1 cellular context compared by ENCODE assay signal in the genomic region with DNA sequence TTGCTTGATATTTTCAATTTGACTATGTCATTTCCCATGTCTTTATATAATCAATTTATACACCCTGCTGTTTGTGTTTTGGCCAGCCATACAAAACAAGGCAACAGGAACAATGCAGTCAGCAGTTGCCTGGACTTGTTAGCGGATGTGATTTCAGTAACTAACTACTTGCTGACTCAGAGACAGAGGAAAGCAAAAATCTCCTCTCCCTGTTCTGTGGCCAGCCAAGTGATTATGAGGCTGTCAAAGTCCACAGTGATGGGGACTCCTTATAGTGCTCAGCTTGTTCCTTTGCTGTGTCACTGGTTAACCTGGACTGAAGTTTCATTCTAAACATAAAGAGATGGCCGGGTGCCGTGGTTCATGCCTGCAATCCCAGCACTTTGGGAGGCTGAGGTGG.
TF ChIP-seq lines count a peak whose summit lies in the region.

No MANE protein-coding gene starts in this region.

TF ChIP-seq in HepG2, 621 proteins besides CTCF, POLR2A, EP300 and RAD21 (continued from another document and continues in another):
- TF ChIP-seq, protein P1, sequence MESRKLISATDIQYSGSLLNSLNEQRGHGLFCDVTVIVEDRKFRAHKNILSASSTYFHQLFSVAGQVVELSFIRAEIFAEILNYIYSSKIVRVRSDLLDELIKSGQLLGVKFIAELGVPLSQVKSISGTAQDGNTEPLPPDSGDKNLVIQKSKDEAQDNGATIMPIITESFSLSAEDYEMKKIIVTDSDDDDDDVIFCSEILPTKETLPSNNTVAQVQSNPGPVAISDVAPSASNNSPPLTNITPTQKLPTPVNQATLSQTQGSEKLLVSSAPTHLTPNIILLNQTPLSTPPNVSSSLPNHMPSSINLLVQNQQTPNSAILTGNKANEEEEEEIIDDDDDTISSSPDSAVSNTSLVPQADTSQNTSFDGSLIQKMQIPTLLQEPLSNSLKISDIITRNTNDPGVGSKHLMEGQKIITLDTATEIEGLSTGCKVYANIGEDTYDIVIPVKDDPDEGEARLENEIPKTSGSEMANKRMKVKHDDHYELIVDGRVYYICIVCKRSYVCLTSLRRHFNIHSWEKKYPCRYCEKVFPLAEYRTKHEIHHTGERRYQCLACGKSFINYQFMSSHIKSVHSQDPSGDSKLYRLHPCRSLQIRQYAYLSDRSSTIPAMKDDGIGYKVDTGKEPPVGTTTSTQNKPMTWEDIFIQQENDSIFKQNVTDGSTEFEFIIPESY (CRISPR knock-in tag; IDR thresholded peaks at IDR 0.05), result peak; percentile 72; the same call in 1 of the 2 replicates
- TF ChIP-seq, protein P2, sequence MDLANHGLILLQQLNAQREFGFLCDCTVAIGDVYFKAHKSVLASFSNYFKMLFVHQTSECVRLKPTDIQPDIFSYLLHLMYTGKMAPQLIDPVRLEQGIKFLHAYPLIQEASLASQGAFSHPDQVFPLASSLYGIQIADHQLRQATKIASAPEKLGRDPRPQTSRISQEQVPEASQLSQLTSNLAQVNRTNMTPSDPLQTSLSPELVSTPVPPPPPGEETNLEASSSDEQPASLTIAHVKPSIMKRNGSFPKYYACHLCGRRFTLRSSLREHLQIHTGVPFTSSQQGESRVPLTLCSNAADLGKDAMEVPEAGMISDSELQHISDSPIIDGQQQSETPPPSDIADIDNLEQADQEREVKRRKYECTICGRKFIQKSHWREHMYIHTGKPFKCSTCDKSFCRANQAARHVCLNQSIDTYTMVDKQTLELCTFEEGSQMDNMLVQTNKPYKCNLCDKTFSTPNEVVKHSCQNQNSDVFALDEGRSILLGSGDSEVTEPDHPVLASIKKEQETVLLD (CRISPR knock-in tag; IDR thresholded peaks at IDR 0.05; ENCODE audit: low read depth), result no peak
- TF ChIP-seq HNF4A (CRISPR knock-in tag; IDR thresholded peaks at IDR 0.05) (peak; percentile 39; the same call in 1 of the 2 replicates), NPAS2 (CRISPR knock-in tag; IDR thresholded peaks at IDR 0.05; ENCODE audit: borderline replicate concordance) (no peak), ZNF678 (CRISPR knock-in tag; IDR thresholded peaks at IDR 0.05) (no peak), ZNF775 (CRISPR knock-in tag; IDR thresholded peaks at IDR 0.05; ENCODE audit: borderline replicate concordance) (no peak), ZSCAN21 (CRISPR knock-in tag; IDR thresholded peaks at IDR 0.05; ENCODE audit: borderline replicate concordance) (no peak), FOXA1 (IDR thresholded peaks at IDR 0.05) (no peak), FOXA1 (CRISPR knock-in tag; IDR thresholded peaks at IDR 0.05) (no peak), ZNF367 (CRISPR knock-in tag; IDR thresholded peaks at IDR 0.05; ENCODE audit: borderline replicate concordance) (no peak), RFX5 (IDR thresholded peaks at IDR 0.05; ENCODE audit: low read depth, low read length) (peak; percentile 85), ETV6 (CRISPR knock-in tag; conservative IDR thresholded peaks at IDR 0.05) (no peak), ZNF768 (CRISPR knock-in tag; IDR thresholded peaks at IDR 0.05) (no peak), ZNF432 (CRISPR knock-in tag; IDR thresholded peaks at IDR 0.05; ENCODE audit: borderline replicate concordance) (no peak), CHCHD3 (CRISPR knock-in tag; IDR thresholded peaks at IDR 0.05) (no peak), ZFAT (CRISPR knock-in tag; conservative IDR thresholded peaks at IDR 0.05) (no peak), PHF21A (CRISPR knock-in tag; IDR thresholded peaks at IDR 0.05) (no peak), LCORL (IDR thresholded peaks at IDR 0.05) (no peak), LCORL (CRISPR knock-in tag; IDR thresholded peaks at IDR 0.05) (no peak), MED1 (CRISPR knock-in tag; IDR thresholded peaks at IDR 0.05) (no peak), ZMYM3 (CRISPR knock-in tag; IDR thresholded peaks at IDR 0.05) (peak; percentile 50; the same call in 1 of the 2 replicates), MAFK (conservative IDR thresholded peaks at IDR 0.05 in 1 of 2, IDR thresholded peaks at IDR 0.05 in 1 of 2; ENCODE audit: low read length in 2 of 2) (peak; percentile 49 to 68; a peak in 3 of 4 replicates), HNRNPUL1 (IDR thresholded peaks at IDR 0.05; ENCODE audit: low read depth, low read length) (no peak), TAF15 (IDR thresholded peaks at IDR 0.05; ENCODE audit: low read depth, low read length, poor library complexity, severe bottlenecking) (no peak), ZNF761 (CRISPR knock-in tag; conservative IDR thresholded peaks at IDR 0.05) (no peak), KLF13 (CRISPR knock-in tag; IDR thresholded peaks at IDR 0.05) (no peak), FOXP1 (IDR thresholded peaks at IDR 0.05) (no peak), FOXP1 (CRISPR knock-in tag; IDR thresholded peaks at IDR 0.05) (no peak), SP4 (CRISPR knock-in tag; IDR thresholded peaks at IDR 0.05) (no peak), DR1 (CRISPR knock-in tag; IDR thresholded peaks at IDR 0.05) (no peak)
- TF ChIP-seq, protein P3, sequence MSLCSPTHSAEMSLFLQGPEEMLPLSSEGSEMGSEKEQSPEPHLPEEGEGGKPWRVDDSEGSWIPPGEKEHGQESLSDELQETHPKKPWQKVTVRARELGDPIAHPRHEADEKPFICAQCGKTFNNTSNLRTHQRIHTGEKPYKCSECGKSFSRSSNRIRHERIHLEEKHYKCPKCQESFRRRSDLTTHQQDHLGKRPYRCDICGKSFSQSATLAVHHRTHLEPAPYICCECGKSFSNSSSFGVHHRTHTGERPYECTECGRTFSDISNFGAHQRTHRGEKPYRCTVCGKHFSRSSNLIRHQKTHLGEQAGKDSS (CRISPR knock-in tag; IDR thresholded peaks at IDR 0.05; ENCODE audit: borderline replicate concordance, low read depth), result peak; percentile 97
- TF ChIP-seq, protein P4, sequence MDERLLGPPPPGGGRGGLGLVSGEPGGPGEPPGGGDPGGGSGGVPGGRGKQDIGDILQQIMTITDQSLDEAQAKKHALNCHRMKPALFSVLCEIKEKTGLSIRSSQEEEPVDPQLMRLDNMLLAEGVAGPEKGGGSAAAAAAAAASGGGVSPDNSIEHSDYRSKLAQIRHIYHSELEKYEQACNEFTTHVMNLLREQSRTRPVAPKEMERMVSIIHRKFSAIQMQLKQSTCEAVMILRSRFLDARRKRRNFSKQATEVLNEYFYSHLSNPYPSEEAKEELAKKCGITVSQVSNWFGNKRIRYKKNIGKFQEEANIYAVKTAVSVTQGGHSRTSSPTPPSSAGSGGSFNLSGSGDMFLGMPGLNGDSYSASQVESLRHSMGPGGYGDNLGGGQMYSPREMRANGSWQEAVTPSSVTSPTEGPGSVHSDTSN (CRISPR knock-in tag; IDR thresholded peaks at IDR 0.05), result no peak
- TF ChIP-seq, protein P5, sequence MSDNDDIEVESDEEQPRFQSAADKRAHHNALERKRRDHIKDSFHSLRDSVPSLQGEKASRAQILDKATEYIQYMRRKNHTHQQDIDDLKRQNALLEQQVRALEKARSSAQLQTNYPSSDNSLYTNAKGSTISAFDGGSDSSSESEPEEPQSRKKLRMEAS (IDR thresholded peaks at IDR 0.05), result no peak
- TF ChIP-seq, protein P6, sequence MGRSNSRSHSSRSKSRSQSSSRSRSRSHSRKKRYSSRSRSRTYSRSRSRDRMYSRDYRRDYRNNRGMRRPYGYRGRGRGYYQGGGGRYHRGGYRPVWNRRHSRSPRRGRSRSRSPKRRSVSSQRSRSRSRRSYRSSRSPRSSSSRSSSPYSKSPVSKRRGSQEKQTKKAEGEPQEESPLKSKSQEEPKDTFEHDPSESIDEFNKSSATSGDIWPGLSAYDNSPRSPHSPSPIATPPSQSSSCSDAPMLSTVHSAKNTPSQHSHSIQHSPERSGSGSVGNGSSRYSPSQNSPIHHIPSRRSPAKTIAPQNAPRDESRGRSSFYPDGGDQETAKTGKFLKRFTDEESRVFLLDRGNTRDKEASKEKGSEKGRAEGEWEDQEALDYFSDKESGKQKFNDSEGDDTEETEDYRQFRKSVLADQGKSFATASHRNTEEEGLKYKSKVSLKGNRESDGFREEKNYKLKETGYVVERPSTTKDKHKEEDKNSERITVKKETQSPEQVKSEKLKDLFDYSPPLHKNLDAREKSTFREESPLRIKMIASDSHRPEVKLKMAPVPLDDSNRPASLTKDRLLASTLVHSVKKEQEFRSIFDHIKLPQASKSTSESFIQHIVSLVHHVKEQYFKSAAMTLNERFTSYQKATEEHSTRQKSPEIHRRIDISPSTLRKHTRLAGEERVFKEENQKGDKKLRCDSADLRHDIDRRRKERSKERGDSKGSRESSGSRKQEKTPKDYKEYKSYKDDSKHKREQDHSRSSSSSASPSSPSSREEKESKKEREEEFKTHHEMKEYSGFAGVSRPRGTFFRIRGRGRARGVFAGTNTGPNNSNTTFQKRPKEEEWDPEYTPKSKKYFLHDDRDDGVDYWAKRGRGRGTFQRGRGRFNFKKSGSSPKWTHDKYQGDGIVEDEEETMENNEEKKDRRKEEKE (IDR thresholded peaks at IDR 0.05), result no peak
- TF ChIP-seq, protein P7, sequence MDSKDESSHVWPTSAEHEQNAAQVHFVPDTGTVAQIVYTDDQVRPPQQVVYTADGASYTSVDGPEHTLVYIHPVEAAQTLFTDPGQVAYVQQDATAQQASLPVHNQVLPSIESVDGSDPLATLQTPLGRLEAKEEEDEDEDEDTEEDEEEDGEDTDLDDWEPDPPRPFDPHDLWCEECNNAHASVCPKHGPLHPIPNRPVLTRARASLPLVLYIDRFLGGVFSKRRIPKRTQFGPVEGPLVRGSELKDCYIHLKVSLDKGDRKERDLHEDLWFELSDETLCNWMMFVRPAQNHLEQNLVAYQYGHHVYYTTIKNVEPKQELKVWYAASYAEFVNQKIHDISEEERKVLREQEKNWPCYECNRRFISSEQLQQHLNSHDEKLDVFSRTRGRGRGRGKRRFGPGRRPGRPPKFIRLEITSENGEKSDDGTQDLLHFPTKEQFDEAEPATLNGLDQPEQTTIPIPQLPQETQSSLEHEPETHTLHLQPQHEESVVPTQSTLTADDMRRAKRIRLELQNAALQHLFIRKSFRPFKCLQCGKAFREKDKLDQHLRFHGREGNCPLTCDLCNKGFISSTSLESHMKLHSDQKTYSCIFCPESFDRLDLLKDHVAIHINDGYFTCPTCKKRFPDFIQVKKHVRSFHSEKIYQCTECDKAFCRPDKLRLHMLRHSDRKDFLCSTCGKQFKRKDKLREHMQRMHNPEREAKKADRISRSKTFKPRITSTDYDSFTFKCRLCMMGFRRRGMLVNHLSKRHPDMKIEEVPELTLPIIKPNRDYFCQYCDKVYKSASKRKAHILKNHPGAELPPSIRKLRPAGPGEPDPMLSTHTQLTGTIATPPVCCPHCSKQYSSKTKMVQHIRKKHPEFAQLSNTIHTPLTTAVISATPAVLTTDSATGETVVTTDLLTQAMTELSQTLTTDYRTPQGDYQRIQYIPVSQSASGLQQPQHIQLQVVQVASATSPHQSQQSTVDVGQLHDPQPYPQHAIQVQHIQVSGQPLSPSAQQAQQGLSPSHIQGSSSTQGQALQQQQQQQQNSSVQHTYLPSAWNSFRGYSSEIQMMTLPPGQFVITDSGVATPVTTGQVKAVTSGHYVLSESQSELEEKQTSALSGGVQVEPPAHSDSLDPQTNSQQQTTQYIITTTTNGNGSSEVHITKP (CRISPR knock-in tag; IDR thresholded peaks at IDR 0.05; ENCODE audit: low read depth), result 0 out of 2 replicates have a peak, but pooled peaks have one; percentile 29
- TF ChIP-seq, protein P8, sequence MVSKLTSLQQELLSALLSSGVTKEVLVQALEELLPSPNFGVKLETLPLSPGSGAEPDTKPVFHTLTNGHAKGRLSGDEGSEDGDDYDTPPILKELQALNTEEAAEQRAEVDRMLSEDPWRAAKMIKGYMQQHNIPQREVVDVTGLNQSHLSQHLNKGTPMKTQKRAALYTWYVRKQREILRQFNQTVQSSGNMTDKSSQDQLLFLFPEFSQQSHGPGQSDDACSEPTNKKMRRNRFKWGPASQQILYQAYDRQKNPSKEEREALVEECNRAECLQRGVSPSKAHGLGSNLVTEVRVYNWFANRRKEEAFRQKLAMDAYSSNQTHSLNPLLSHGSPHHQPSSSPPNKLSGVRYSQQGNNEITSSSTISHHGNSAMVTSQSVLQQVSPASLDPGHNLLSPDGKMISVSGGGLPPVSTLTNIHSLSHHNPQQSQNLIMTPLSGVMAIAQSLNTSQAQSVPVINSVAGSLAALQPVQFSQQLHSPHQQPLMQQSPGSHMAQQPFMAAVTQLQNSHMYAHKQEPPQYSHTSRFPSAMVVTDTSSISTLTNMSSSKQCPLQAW (CRISPR knock-in tag; IDR thresholded peaks at IDR 0.05), result no peak
- TF ChIP-seq, protein P9, sequence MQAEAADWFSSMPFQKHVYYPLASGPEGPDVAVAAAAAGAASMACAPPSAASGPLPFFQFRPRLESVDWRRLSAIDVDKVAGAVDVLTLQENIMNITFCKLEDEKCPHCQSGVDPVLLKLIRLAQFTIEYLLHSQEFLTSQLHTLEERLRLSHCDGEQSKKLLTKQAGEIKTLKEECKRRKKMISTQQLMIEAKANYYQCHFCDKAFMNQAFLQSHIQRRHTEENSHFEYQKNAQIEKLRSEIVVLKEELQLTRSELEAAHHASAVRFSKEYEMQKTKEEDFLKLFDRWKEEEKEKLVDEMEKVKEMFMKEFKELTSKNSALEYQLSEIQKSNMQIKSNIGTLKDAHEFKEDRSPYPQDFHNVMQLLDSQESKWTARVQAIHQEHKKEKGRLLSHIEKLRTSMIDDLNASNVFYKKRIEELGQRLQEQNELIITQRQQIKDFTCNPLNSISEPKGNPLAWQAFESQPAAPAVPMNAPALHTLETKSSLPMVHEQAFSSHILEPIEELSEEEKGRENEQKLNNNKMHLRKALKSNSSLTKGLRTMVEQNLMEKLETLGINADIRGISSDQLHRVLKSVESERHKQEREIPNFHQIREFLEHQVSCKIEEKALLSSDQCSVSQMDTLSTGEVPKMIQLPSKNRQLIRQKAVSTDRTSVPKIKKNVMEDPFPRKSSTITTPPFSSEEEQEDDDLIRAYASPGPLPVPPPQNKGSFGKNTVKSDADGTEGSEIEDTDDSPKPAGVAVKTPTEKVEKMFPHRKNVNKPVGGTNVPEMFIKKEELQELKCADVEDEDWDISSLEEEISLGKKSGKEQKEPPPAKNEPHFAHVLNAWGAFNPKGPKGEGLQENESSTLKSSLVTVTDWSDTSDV (CRISPR knock-in tag; IDR thresholded peaks at IDR 0.05), result no peak
- TF ChIP-seq, protein P10, sequence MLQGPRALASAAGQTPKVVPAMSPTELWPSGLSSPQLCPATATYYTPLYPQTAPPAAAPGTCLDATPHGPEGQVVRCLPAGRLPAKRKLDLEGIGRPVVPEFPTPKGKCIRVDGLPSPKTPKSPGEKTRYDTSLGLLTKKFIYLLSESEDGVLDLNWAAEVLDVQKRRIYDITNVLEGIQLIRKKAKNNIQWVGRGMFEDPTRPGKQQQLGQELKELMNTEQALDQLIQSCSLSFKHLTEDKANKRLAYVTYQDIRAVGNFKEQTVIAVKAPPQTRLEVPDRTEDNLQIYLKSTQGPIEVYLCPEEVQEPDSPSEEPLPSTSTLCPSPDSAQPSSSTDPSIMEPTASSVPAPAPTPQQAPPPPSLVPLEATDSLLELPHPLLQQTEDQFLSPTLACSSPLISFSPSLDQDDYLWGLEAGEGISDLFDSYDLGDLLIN (CRISPR knock-in tag; IDR thresholded peaks at IDR 0.05; ENCODE audit: borderline replicate concordance), result no peak
